Comparison of ENCODE assay signal across 4 cellular contexts in genomic region chr7:76156992-76157685, GRCh38. TPM values are rescaled to one million over a fixed set of nuclear protein-coding genes. Genes with fewer than 3 reads are reported as not detected.
"Had no signal": no experiment of that assay in that cellular context is flagged by ENCODE, and none has a peak within 500 bp of the region (broad histone marks: within the 10 kb centered on the region; RNA-seq: fewer than 3 reads in every experiment).

No MANE protein-coding gene starts in this region.

RNA-seq across cellular contexts. Expression of gene SRRM3, which starts 44.6 kb away (rescaled TPM):
- total RNA-seq: activated B cell treated with CpG ODN at 0.5 μM for 24 hours; activated CD8-positive, alpha-beta T cell treated with anti-CD3 and anti-CD28 coated beads for 36 hours; T-helper 1 cell treated with Interleukin-12 subunit alpha and Interleukin-12 subunit beta and Interleukin-4 antibody, amounts not matched to agents 30 ng/mL and 1 ng/mL, for 36 hours; T-helper 2 cell treated with Interferon-gamma antibody and Interleukin-4, amounts not matched to agents 100 ng/mL and 5 ng/mL, for 36 hours had no signal
